8 cellular contexts compared by ENCODE assay signal in genomic region chr1:225809842-225810578, GRCh38. TPM values are rescaled to one million over a fixed set of nuclear protein-coding genes. Genes with fewer than 3 reads are reported as not detected.
A peak's percentile ranks its signal among the peaks of the same experiment; 100 is the strongest.
DNase-seq lines count a peak whose midpoint lies in the region; ATAC-seq and TF ChIP-seq lines count a peak whose summit lies in the region.

Gene EPHX1 (plus strand): TSS chr1:225810124. CDS start chr1:225828730, 18,606 bp downstream.

- no peaks in the 10 kb centered on the region for H3K4me1 Mint-ChIP-seq in CD4-positive, alpha-beta T cell (ENCODE audit: low read depth)
- peaks cover 12% of the 10 kb centered on the region for H3K4me1 Mint-ChIP-seq in activated CD8-positive, alpha-beta memory T cell treated with anti-CD3 and anti-CD28 coated beads, Interleukin-2, amount 10 ng/mL, durations not matched to agents 7 days and 5 days

- TF ChIP-seq CTCF in CD4-positive, alpha-beta T cell (IDR thresholded peaks at IDR 0.05), result no peak

- peak; percentile 84 for ATAC-seq in CD4-positive, alpha-beta T cell (ENCODE audit: poor library complexity)
- peak; percentile 97 for ATAC-seq in GM19351 (IDR thresholded peaks at IDR 0.05; ENCODE audit: unreplicated experiment)
- peak; percentile 89 for ATAC-seq in HG03520 (IDR thresholded peaks at IDR 0.05; ENCODE audit: unreplicated experiment)
- ATAC-seq in activated CD8-positive, alpha-beta memory T cell treated with anti-CD3 and anti-CD28 coated beads, Interleukin-2, amount 10 ng/mL, durations not matched to agents 7 days and 5 days, result peak; percentile 96

- no peaks in the 10 kb centered on the region for H3K36me3 Mint-ChIP-seq in CD4-positive, alpha-beta T cell (ENCODE audit: low read depth)
- no peaks in the 10 kb centered on the region for H3K36me3 Mint-ChIP-seq in activated CD8-positive, alpha-beta memory T cell treated with anti-CD3 and anti-CD28 coated beads, Interleukin-2, amount 10 ng/mL, durations not matched to agents 7 days and 5 days

- no peaks in the 10 kb centered on the region for H3K27me3 ChIP-seq in CD4-positive, alpha-beta T cell (ENCODE audit: control insufficient read depth, insufficient read depth, low read length)

- H3K27ac ChIP-seq in CD4-positive, alpha-beta T cell (ENCODE audit: low read depth, low read length), result no peak within 1 kb of the TSS

- H3K9me3 ChIP-seq in CD4-positive, alpha-beta T cell (ENCODE audit: control insufficient read depth, low read length), result no peaks in the 10 kb centered on the region

- H3K27me3 Mint-ChIP-seq in CD4-positive, alpha-beta T cell, result no peaks in the 10 kb centered on the region
- peaks cover 21% of the 10 kb centered on the region for H3K27me3 Mint-ChIP-seq in activated CD8-positive, alpha-beta memory T cell treated with anti-CD3 and anti-CD28 coated beads, Interleukin-2, amount 10 ng/mL, durations not matched to agents 7 days and 5 days

- intact Hi-C loops in CD4-positive, alpha-beta T cell (cut with DNase I, micrococcal nuclease), result no loop called here

- H3K27ac Mint-ChIP-seq in CD4-positive, alpha-beta T cell, result no peak within 1 kb of the TSS
- no peak within 1 kb of the TSS for H3K27ac Mint-ChIP-seq in activated CD8-positive, alpha-beta memory T cell treated with anti-CD3 and anti-CD28 coated beads, Interleukin-2, amount 10 ng/mL, durations not matched to agents 7 days and 5 days

- POLR2A ChIA-PET in CD4-positive, alpha-beta T cell (lab: Charles Lee), result interaction anchor here (0.6 to 5.0 kb wide), 7 partner anchors 8 to 233 kb away, joined by 3 to 42 read pairs (median 3); partner anchors contain the start of genes SRP9 and TMEM63A

- in situ Hi-C loops in endometrial microvascular endothelial cells (cut with HindIII; ENCODE audit: inconsistent ontology term, low pct_unique_long_range_greater_than_20kb, low sequenced_read_pairs), result no loop called here

- CTCF ChIA-PET in CD4-positive, alpha-beta T cell (lab: Charles Lee), result interaction anchor here (1.2 kb wide), 1 partner anchor 32 kb away, joined by 4 read pairs; the partner anchor contains the start of gene SRP9
- CTCF ChIA-PET in activated CD8-positive, alpha-beta memory T cell treated with anti-CD3 and anti-CD28 coated beads, Interleukin-2, amount 10 ng/mL, durations not matched to agents 7 days and 5 days (lab: Charles Lee), result interaction anchor here (0.7 to 1.9 kb wide), 2 partner anchors 33 to 101 kb away, joined by 3 to 5 read pairs; partner anchors contain the start of gene SRP9

- peak within 1 kb of the TSS; percentile 87 for H3K4me3 Mint-ChIP-seq in CD4-positive, alpha-beta T cell
- H3K4me3 Mint-ChIP-seq in activated CD8-positive, alpha-beta memory T cell treated with anti-CD3 and anti-CD28 coated beads, Interleukin-2, amount 10 ng/mL, durations not matched to agents 7 days and 5 days, result peak within 1 kb of the TSS; percentile 66

- DNase-seq in CD4-positive, alpha-beta T cell, result peak; percentile 26 to 66 (median 44)
- DNase-seq in NCI-H82 treated with DMSO at 0.1 percent for 48 hours (lab: John Stamatoyannopoulos, UW; ENCODE audit: unreplicated experiment) (peak; percentile 74), midbrain (lab: John Stamatoyannopoulos, UW) (peak; percentile 85)
- peak; percentile 74 for DNase-seq in activated CD8-positive, alpha-beta memory T cell treated with anti-CD3 and anti-CD28 coated beads, Interleukin-2, amount 10 ng/mL, durations not matched to agents 7 days and 5 days
- peak; percentile 67 to 70 for DNase-seq in stimulated activated CD8-positive, alpha-beta memory T cell treated with anti-CD3 and anti-CD28 coated beads, Interleukin-15, amount 100 ng/mL, for 48 hours (ENCODE audit: low read depth in 2 of 2)

- H3K9me3 Mint-ChIP-seq in CD4-positive, alpha-beta T cell, result no peaks in the 10 kb centered on the region
- H3K9me3 Mint-ChIP-seq in activated CD8-positive, alpha-beta memory T cell treated with anti-CD3 and anti-CD28 coated beads, Interleukin-2, amount 10 ng/mL, durations not matched to agents 7 days and 5 days (ENCODE audit: low read depth), result no peaks in the 10 kb centered on the region

RNA-seq across cellular contexts. Expression of gene EPHX1, which starts in this region (rescaled TPM):
- total RNA-seq in CD4-positive, alpha-beta T cell, result under 1 TPM; 0.34 to 0.47 TPM
- under 1 TPM; 0.68 to 0.85 TPM for total RNA-seq in activated CD8-positive, alpha-beta memory T cell treated with anti-CD3 and anti-CD28 coated beads, Interleukin-2, amount 10 ng/mL, durations not matched to agents 7 days and 5 days
- 85.3 TPM for total RNA-seq in endometrial microvascular endothelial cells (ENCODE audit: inconsistent ontology term)

Comparison
In these comparisons a context has a peak if more than half of its experiments do, and no peak if none do; other contexts are left out.
1. RNA of gene EPHX1 (total RNA-seq): 85.3 TPM in endometrial microvascular endothelial cells (single experiment); 0.68 to 0.85 TPM in activated CD8-positive, alpha-beta memory T cell treated with anti-CD3 and anti-CD28 coated beads, Interleukin-2, amount 10 ng/mL, durations not matched to agents 7 days and 5 days and 0.34 to 0.47 TPM in CD4-positive, alpha-beta T cell; every median in the first group is over 10 times any median in the second.
2. Peak in DNase-seq and ATAC-seq in CD4-positive, alpha-beta T cell; RNA of the gene not detected or under 1 TPM.
3. Peak in DNase-seq and ATAC-seq in activated CD8-positive, alpha-beta memory T cell treated with anti-CD3 and anti-CD28 coated beads, Interleukin-2, amount 10 ng/mL, durations not matched to agents 7 days and 5 days; RNA of the gene not detected or under 1 TPM.
4. Peak in every context shown above with its lines, with median percentiles within 50 percentile points of each other: ATAC-seq and DNase-seq.